ENCODE assay signal across 1 cellular context in genomic region chr15:81880314-81880713, GRCh38.
TF ChIP-seq lines count a peak whose summit lies in the region.

No MANE protein-coding gene starts in this region.

TF ChIP-seq in GM12878, 131 proteins besides CTCF, POLR2A, EP300 and RAD21 (continued from another document):
- TF ChIP-seq TAF1 (IDR thresholded peaks at IDR 0.05; ENCODE audit: borderline replicate concordance, low read depth, low read length): no peak
- TF ChIP-seq SPI1 (IDR thresholded peaks at IDR 0.05; ENCODE audit: borderline replicate concordance, insufficient read depth, low read depth, low read length): peak; percentile 66; the same call in 1 of the 2 replicates
- no peak for TF ChIP-seq SREBF1 (IDR thresholded peaks at IDR 0.05; ENCODE audit: low read length)
